ENCODE assay signal across 16 cellular contexts in genomic region chr3:40913641-40914040, GRCh38.
"Had no signal": no experiment of that assay in that cellular context is flagged by ENCODE, and none has a peak within 500 bp of the region (broad histone marks: within the 10 kb centered on the region; RNA-seq: fewer than 3 reads in every experiment).

No MANE protein-coding gene starts in this region.

- H3K4me1 Mint-ChIP-seq: naive thymus-derived CD4-positive, alpha-beta T cell; neural crest cell had no signal

- H3K9me3 ChIP-seq: right atrium auricular region, stomach, thoracic aorta, transverse colon had no signal

- H3K9me3 Mint-ChIP-seq: naive thymus-derived CD4-positive, alpha-beta T cell; neural crest cell had no signal

- H3K36me3 ChIP-seq: right atrium auricular region, stomach, thoracic aorta, transverse colon had no signal

- H3K4me1 ChIP-seq: right atrium auricular region had no signal

- H3K27me3 ChIP-seq: hepatocyte, right atrium auricular region, stomach, transverse colon had no signal

- H3K27ac ChIP-seq: right atrium auricular region, thoracic aorta had no signal

- ATAC-seq: esophagus mucosa; left cardiac atrium; naive thymus-derived CD4-positive, alpha-beta T cell had no signal

- H3K27ac Mint-ChIP-seq: naive thymus-derived CD4-positive, alpha-beta T cell had no signal

- H3K4me3 Mint-ChIP-seq: naive thymus-derived CD4-positive, alpha-beta T cell; neural crest cell had no signal

- DNase-seq: effector CD4-positive, alpha-beta T cell; foreskin fibroblast; kidney; left cardiac atrium; naive thymus-derived CD4-positive, alpha-beta T cell; posterior cingulate gyrus; small intestine; stimulated activated CD4-positive, alpha-beta T cell treated with anti-CD3 and anti-CD28 coated beads, Interleukin-12 subunit alpha, Interleukin-12 subunit beta, amount 100 ng/mL, for 4 hours; stimulated activated naive CD4-positive, alpha-beta T cell; stomach; transverse colon had no signal

- H3K4me3 ChIP-seq: hepatocyte, right atrium auricular region, stomach, thoracic aorta, transverse colon had no signal
